21 cellular contexts compared by ENCODE assay signal in the genomic region with DNA sequence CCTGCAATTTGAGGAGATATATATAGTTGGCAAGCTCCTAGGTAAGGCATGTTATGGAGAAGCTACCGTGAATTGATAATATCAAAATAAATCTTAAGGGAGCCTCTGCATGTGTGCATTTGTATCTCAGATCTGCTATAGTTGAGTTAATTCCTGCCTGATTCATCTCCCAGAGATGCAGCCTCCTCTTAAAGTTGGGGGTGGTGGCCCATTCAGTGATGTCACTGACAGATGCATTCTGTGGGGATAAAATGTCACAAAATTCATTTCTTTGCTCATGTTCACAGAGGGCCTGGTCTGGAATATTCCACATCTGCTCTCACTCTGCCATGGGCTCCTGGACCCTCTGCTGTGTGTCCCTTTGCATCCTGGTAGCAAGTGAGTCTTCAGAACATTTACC.
A peak's percentile ranks its signal among the peaks of the same experiment; 100 is the strongest.
DNase-seq lines count a peak whose midpoint lies in the region; ATAC-seq lines count a peak whose summit lies in the region.
"Had no signal": no experiment of that assay in that cellular context is flagged by ENCODE, and none has a peak within 500 bp of the region (broad histone marks: within the 10 kb centered on the region; RNA-seq: fewer than 3 reads in every experiment).

No MANE protein-coding gene starts in this region.

- H3K4me3 ChIP-seq in mesenchymal stem cell (ENCODE audit: insufficient read depth in 1 of 2, low read depth in 1 of 2, low read length in 2 of 2), result no peak overlapping the region
- H3K4me3 ChIP-seq: coronary artery, GM23338, mucosa of descending colon, transverse colon had no signal

- POLR2A ChIA-PET in activated CD4-positive, alpha-beta T cell treated with anti-CD3 and anti-CD28 coated beads for 36 hours (lab: Charles Lee), result no interaction called here

- no peak overlapping the region for H2AK5ac ChIP-seq in mesenchymal stem cell (ENCODE audit: low read length, severe bottlenecking)

- H4K91ac ChIP-seq in mesenchymal stem cell (ENCODE audit: low read length), result no peak overlapping the region

- H2BK12ac ChIP-seq in mesenchymal stem cell (ENCODE audit: low read length in 2 of 2), result no peak overlapping the region

- peaks cover 2% of the 10 kb centered on the region for H3K4me1 ChIP-seq in mesenchymal stem cell (ENCODE audit: control insufficient read depth, insufficient read depth, low read depth, low read length)
- H3K4me1 ChIP-seq: transverse colon had no signal

- no peak overlapping the region for H4K8ac ChIP-seq in mesenchymal stem cell (ENCODE audit: low read length)

- H3K14ac ChIP-seq in mesenchymal stem cell (ENCODE audit: low read length in 2 of 2), result no peak overlapping the region

- no peak overlapping the region for H3K4me2 ChIP-seq in mesenchymal stem cell (ENCODE audit: low read length, poor library complexity, severe bottlenecking)
- H3K4me2 ChIP-seq: GM23338 had no signal

- no peak overlapping the region for H2BK5ac ChIP-seq in mesenchymal stem cell (ENCODE audit: low read depth, low read length, poor library complexity, severe bottlenecking)

- H2AFZ ChIP-seq in mesenchymal stem cell (ENCODE audit: low read depth, low read length), result no peak overlapping the region
- H2AFZ ChIP-seq: GM23338 had no signal

- no peak overlapping the region for H3K4ac ChIP-seq in mesenchymal stem cell (ENCODE audit: low read depth in 1 of 2, low read length in 2 of 2)

- intact Hi-C loops in activated CD4-positive, alpha-beta T cell treated with anti-CD3 and anti-CD28 coated beads for 36 hours (cut with DNase I, micrococcal nuclease), result no loop called here
- intact Hi-C loops in activated T-helper 2 cell treated with anti-CD3 and anti-CD28 coated beads, Interferon-gamma antibody, Interleukin-2, Interleukin-4, amounts not matched to agents 10 μg/mL and 5 μg/mL and 100 μg/mL, durations not matched to agents 14 hours and 24 hours and 36 hours (cut with micrococcal nuclease), result no loop called here

- DNase-seq in activated CD4-positive, alpha-beta T cell treated with anti-CD3 and anti-CD28 coated beads for 36 hours, result no peak
- DNase-seq in activated CD4-positive, alpha-beta T cell treated with anti-CD3 and anti-CD28 coated beads, Interleukin-2, amount 50 U/mL, for 48 hours, result no peak
- DNase-seq in HCEC 1CT, result peak; percentile 70
- no peak for DNase-seq in activated T-helper 2 cell treated with anti-CD3 and anti-CD28 coated beads, Interferon-gamma antibody, Interleukin-2, Interleukin-4, amounts not matched to agents 10 μg/mL and 5 μg/mL and 100 μg/mL, durations not matched to agents 14 hours and 24 hours and 36 hours (ENCODE audit: low spot score)
- no peak for DNase-seq in mesenchymal stem cell
- DNase-seq in CD1c-positive myeloid dendritic cell (ENCODE audit: extremely low spot score), result no peak
- DNase-seq in DMS53 treated with DMSO at 0.1 percent for 48 hours (lab: John Stamatoyannopoulos, UW; ENCODE audit: unreplicated experiment), result no peak
- DNase-seq: activated effector memory CD4-positive, alpha-beta T cell treated with anti-CD3 and anti-CD28 coated beads, Interleukin-2, amount 50 U/mL, for 16 hours; DMS79; mucosa of descending colon; NCI-H146; stimulated activated naive CD4-positive, alpha-beta T cell; transverse colon had no signal

- no peak for ATAC-seq in activated CD4-positive, alpha-beta T cell treated with anti-CD3 and anti-CD28 coated beads for 36 hours
- no peak for ATAC-seq in HG03039 (IDR thresholded peaks at IDR 0.05; ENCODE audit: unreplicated experiment)
- ATAC-seq: GM23338, mucosa of descending colon, Panc1 had no signal

- 33% methylated on average over 1 of the region's 1 CpG for WGBS in mesenchymal stem cell

- H3K9me3 ChIP-seq in mesenchymal stem cell (ENCODE audit: control insufficient read depth, low read length), result no peaks in the 10 kb centered on the region
- H3K9me3 ChIP-seq: mucosa of descending colon, neutrophil, transverse colon had no signal

- no peaks in the 10 kb centered on the region for H3K79me1 ChIP-seq in mesenchymal stem cell (replicated peaks; ENCODE audit: low read length, poor library complexity, severe bottlenecking)

- peak overlapping the region; percentile 8 for H3K27ac ChIP-seq in mesenchymal stem cell (ENCODE audit: low read length, poor library complexity, severe bottlenecking)
- H3K27ac ChIP-seq: coronary artery, neutrophil, transverse colon, VCaP had no signal

- no peaks in the 10 kb centered on the region for H3K9me3 Mint-ChIP-seq in activated CD4-positive, alpha-beta T cell treated with anti-CD3 and anti-CD28 coated beads for 36 hours (ENCODE audit: low read depth)
- no peaks in the 10 kb centered on the region for H3K9me3 Mint-ChIP-seq in activated T-helper 2 cell treated with anti-CD3 and anti-CD28 coated beads, Interferon-gamma antibody, Interleukin-2, Interleukin-4, amounts not matched to agents 10 μg/mL and 5 μg/mL and 100 μg/mL, durations not matched to agents 14 hours and 24 hours and 36 hours
- H3K9me3 Mint-ChIP-seq: brain, CD14-positive monocyte, GM23338 had no signal

- no peaks in the 10 kb centered on the region for H3K27me3 Mint-ChIP-seq in activated CD4-positive, alpha-beta T cell treated with anti-CD3 and anti-CD28 coated beads for 36 hours
- H3K27me3 Mint-ChIP-seq in activated T-helper 2 cell treated with anti-CD3 and anti-CD28 coated beads, Interferon-gamma antibody, Interleukin-2, Interleukin-4, amounts not matched to agents 10 μg/mL and 5 μg/mL and 100 μg/mL, durations not matched to agents 14 hours and 24 hours and 36 hours (ENCODE audit: low read depth), result peaks cover 10% of the 10 kb centered on the region

- H3K4me1 Mint-ChIP-seq in activated CD4-positive, alpha-beta T cell treated with anti-CD3 and anti-CD28 coated beads for 36 hours, result peaks cover 2% of the 10 kb centered on the region
- no peaks in the 10 kb centered on the region for H3K4me1 Mint-ChIP-seq in activated T-helper 2 cell treated with anti-CD3 and anti-CD28 coated beads, Interferon-gamma antibody, Interleukin-2, Interleukin-4, amounts not matched to agents 10 μg/mL and 5 μg/mL and 100 μg/mL, durations not matched to agents 14 hours and 24 hours and 36 hours (ENCODE audit: low read depth)
- H3K4me1 Mint-ChIP-seq: brain, GM23338 had no signal

- no peak overlapping the region for H2BK15ac ChIP-seq in mesenchymal stem cell (ENCODE audit: low read depth, poor library complexity, severe bottlenecking)

- CTCF ChIA-PET in activated CD4-positive, alpha-beta T cell treated with anti-CD3 and anti-CD28 coated beads for 36 hours (lab: Charles Lee), result no interaction called here

- H3K9ac ChIP-seq in mesenchymal stem cell (ENCODE audit: low read length), result no peak overlapping the region

- peak overlapping the region; percentile 39 for H3K27ac Mint-ChIP-seq in activated CD4-positive, alpha-beta T cell treated with anti-CD3 and anti-CD28 coated beads for 36 hours
- no peak overlapping the region for H3K27ac Mint-ChIP-seq in activated T-helper 2 cell treated with anti-CD3 and anti-CD28 coated beads, Interferon-gamma antibody, Interleukin-2, Interleukin-4, amounts not matched to agents 10 μg/mL and 5 μg/mL and 100 μg/mL, durations not matched to agents 14 hours and 24 hours and 36 hours
- H3K27ac Mint-ChIP-seq: brain, CD14-positive monocyte, GM23338 had no signal

- no peak overlapping the region for H2BK120ac ChIP-seq in mesenchymal stem cell (ENCODE audit: low read depth, low read length)

- H3K36me3 Mint-ChIP-seq in activated CD4-positive, alpha-beta T cell treated with anti-CD3 and anti-CD28 coated beads for 36 hours (ENCODE audit: low read depth), result no peaks in the 10 kb centered on the region
- H3K36me3 Mint-ChIP-seq in activated T-helper 2 cell treated with anti-CD3 and anti-CD28 coated beads, Interferon-gamma antibody, Interleukin-2, Interleukin-4, amounts not matched to agents 10 μg/mL and 5 μg/mL and 100 μg/mL, durations not matched to agents 14 hours and 24 hours and 36 hours (ENCODE audit: low read depth), result no peaks in the 10 kb centered on the region
- H3K36me3 Mint-ChIP-seq: brain, CD14-positive monocyte had no signal

- H3K4me3 Mint-ChIP-seq in activated CD4-positive, alpha-beta T cell treated with anti-CD3 and anti-CD28 coated beads for 36 hours, result peak overlapping the region; percentile 42
- peak overlapping the region; percentile 55 for H3K4me3 Mint-ChIP-seq in activated T-helper 2 cell treated with anti-CD3 and anti-CD28 coated beads, Interferon-gamma antibody, Interleukin-2, Interleukin-4, amounts not matched to agents 10 μg/mL and 5 μg/mL and 100 μg/mL, durations not matched to agents 14 hours and 24 hours and 36 hours (ENCODE audit: low read depth)
- H3K4me3 Mint-ChIP-seq: brain, CD14-positive monocyte, GM23338 had no signal

- no peaks in the 10 kb centered on the region for H3K27me3 ChIP-seq in mesenchymal stem cell (ENCODE audit: control insufficient read depth in 1 of 2, insufficient read depth in 1 of 2, low read length in 2 of 2)
- H3K27me3 ChIP-seq: neutrophil had no signal

- no peak overlapping the region for H3K23ac ChIP-seq in mesenchymal stem cell (ENCODE audit: low read length in 2 of 2)

- H3K36me3 ChIP-seq in mesenchymal stem cell (ENCODE audit: control insufficient read depth in 1 of 2, insufficient read depth in 2 of 2, low read depth in 1 of 2, low read length in 2 of 2), result no peaks in the 10 kb centered on the region
- H3K36me3 ChIP-seq: neutrophil, transverse colon had no signal

- no peak overlapping the region for H3K18ac ChIP-seq in mesenchymal stem cell (ENCODE audit: low read depth in 1 of 2, low read length in 2 of 2)
